8 cellular contexts compared by ENCODE assay signal in genomic region chr11:94638278-94638901, GRCh38.
A peak's percentile ranks its signal among the peaks of the same experiment; 100 is the strongest.
DNase-seq lines count a peak whose midpoint lies in the region; ATAC-seq and TF ChIP-seq lines count a peak whose summit lies in the region.
"Had no signal": no experiment of that assay in that cellular context is flagged by ENCODE, and none has a peak within 500 bp of the region (broad histone marks: within the 10 kb centered on the region; RNA-seq: fewer than 3 reads in every experiment).

No MANE protein-coding gene starts in this region.

- H3K36me3 ChIP-seq in adrenal gland (replicated peaks in 1 of 2) (no peaks in the 10 kb centered on the region), lung (ENCODE audit: control insufficient read depth in 2 of 2, insufficient read depth in 2 of 2, low read length in 2 of 2) (no peaks in the 10 kb centered on the region), tibial artery (no peaks in the 10 kb centered on the region)

- 59 to 75% (median 69%) methylated on average over 4 of the region's 4 CpGs for WGBS in adrenal gland, 4 donors
- WGBS in lung, 2 donors = 51 to 60% methylated on average over 4 of the region's 4 CpGs

- H3K9me3 Mint-ChIP-seq in HFFc6 = no peaks in the 10 kb centered on the region
- H3K9me3 Mint-ChIP-seq: activated T-cell treated with anti-CD3 and anti-CD28 coated beads, Interleukin-2, amount 50 U/mL, for 24 hours had no signal

- peak overlapping the region in 4 of 5 donors; percentile 25 to 80 (median 58) for H3K27ac ChIP-seq in adrenal gland
- H3K27ac ChIP-seq in lung (ENCODE audit: low read depth in 1 of 2, low read length in 1 of 2) = peak overlapping the region; percentile 36 to 60
- peak overlapping the region; percentile 31 to 51 for H3K27ac ChIP-seq in tibial artery

- peak overlapping the region; percentile 77 for H3K4me3 Mint-ChIP-seq in HFFc6
- H3K4me3 Mint-ChIP-seq: activated T-cell treated with anti-CD3 and anti-CD28 coated beads, Interleukin-2, amount 50 U/mL, for 24 hours had no signal

- ATAC-seq in lung (ENCODE audit: insufficient read depth, low FRiP score) (peak; percentile 37), HG02884 (IDR thresholded peaks at IDR 0.05; ENCODE audit: unreplicated experiment) (no peak)

- peaks cover 25% of the 10 kb centered on the region for H3K4me1 Mint-ChIP-seq in HFFc6 (ENCODE audit: low read depth)

- intact Hi-C loops in adrenal gland (cut with DNase I) (loop anchor here in 1 of 2 donors (10.0 kb wide), 1 partner anchor 106 kb away; no protein-coding TSS in a partner anchor), tibial artery (cut with DNase I; ENCODE audit: low total_unique reads) (no loop called here)

- no peaks in the 10 kb centered on the region for H3K27me3 ChIP-seq in adrenal gland
- H3K27me3 ChIP-seq in lung (ENCODE audit: control insufficient read depth, insufficient read depth) = no peaks in the 10 kb centered on the region
- H3K27me3 ChIP-seq in tibial artery = no peaks in the 10 kb centered on the region

- peaks cover 6% of the 10 kb centered on the region for H3K27me3 Mint-ChIP-seq in HFFc6 (ENCODE audit: insufficient read depth)
- H3K27me3 Mint-ChIP-seq: activated T-cell treated with anti-CD3 and anti-CD28 coated beads, Interleukin-2, amount 50 U/mL, for 24 hours had no signal

- no peaks in the 10 kb centered on the region for H3K9me3 ChIP-seq in adrenal gland (replicated peaks in 1 of 3)
- no peaks in the 10 kb centered on the region for H3K9me3 ChIP-seq in lung (ENCODE audit: control insufficient read depth in 2 of 2, insufficient read depth in 1 of 2, low read length in 1 of 2)
- H3K9me3 ChIP-seq in tibial artery = no peaks in the 10 kb centered on the region

- H3K4me1 ChIP-seq in adrenal gland (replicated peaks in 1 of 2) = peaks cover 0 to 18% of the 10 kb centered on the region in 2 donors
- H3K4me1 ChIP-seq in lung (ENCODE audit: control insufficient read depth in 2 of 2, insufficient read depth in 2 of 2, low read length in 2 of 2) = peaks cover 0 to 3% of the 10 kb centered on the region in 2 donors
- H3K4me1 ChIP-seq in tibial artery = peaks cover 0 to 13% (median 9%) of the 10 kb centered on the region in 4 donors

- TF ChIP-seq CTCF in HFFc6 (IDR thresholded peaks at IDR 0.05) (no peak), adrenal gland (IDR thresholded peaks at IDR 0.05) (no peak), lung (IDR thresholded peaks at IDR 0.05; ENCODE audit: control extremely low read depth, extremely low read depth) (no peak), tibial artery (IDR thresholded peaks at IDR 0.05) (no peak)

- peak overlapping the region; percentile 66 for H3K27ac Mint-ChIP-seq in HFFc6
- H3K27ac Mint-ChIP-seq: activated T-cell treated with anti-CD3 and anti-CD28 coated beads, Interleukin-2, amount 50 U/mL, for 24 hours had no signal

- no peak overlapping the region for H3K4me3 ChIP-seq in adrenal gland
- H3K4me3 ChIP-seq in lung = no peak overlapping the region
- H3K4me3 ChIP-seq in tibial artery = peak overlapping the region in 1 of 2 donors; percentile 2

- DNase-seq in HFFc6 (peak; percentile 7), adrenal gland (no peak), lung (ENCODE audit: low spot score) (no peak), tibial artery (no peak), DMS 273 treated with DMSO at 0.1 percent for 48 hours (lab: John Stamatoyannopoulos, UW) (no peak)
- DNase-seq in activated CD4-positive, alpha-beta T cell treated with anti-CD3 and anti-CD28 coated beads, Interleukin-2, amount 50 U/mL, for 1 hour = no peak
- DNase-seq: activated T-cell treated with anti-CD3 and anti-CD28 coated beads, Interleukin-2, amount 50 U/mL, for 24 hours had no signal

- no peak for TF ChIP-seq POLR2A in adrenal gland (IDR thresholded peaks at IDR 0.05)

- H3K36me3 Mint-ChIP-seq in HFFc6 (ENCODE audit: low read depth) = no peaks in the 10 kb centered on the region
